In genomic region chr2:181165199-181165868, GRCh38 we compare ENCODE assay signal across 8 cellular contexts.
DNase-seq lines count a peak whose midpoint lies in the region; ATAC-seq lines count a peak whose summit lies in the region.

No MANE protein-coding gene starts in this region.

- no peaks in the 10 kb centered on the region for H3K36me3 ChIP-seq in mucosa of rectum (ENCODE audit: control insufficient read depth in 2 of 2, insufficient read depth in 2 of 2, low read length in 2 of 2)

- peak overlapping the region; percentile 52 to 62 for H3K27ac ChIP-seq in mucosa of rectum (ENCODE audit: low read depth in 2 of 2, low read length in 2 of 2)

- H3K4me3 ChIP-seq in mucosa of rectum (ENCODE audit: low read length in 2 of 2): peak overlapping the region in 1 of 2 donors; percentile 1

- no peak overlapping the region for H3K9ac ChIP-seq in mucosa of rectum (ENCODE audit: low read depth in 1 of 2, low read length in 2 of 2)

- ATAC-seq in GM18520 (IDR thresholded peaks at IDR 0.05; ENCODE audit: unreplicated experiment) (peak; percentile 21), GM21529 (IDR thresholded peaks at IDR 0.05; ENCODE audit: unreplicated experiment) (peak; percentile 76), HG03571 (IDR thresholded peaks at IDR 0.05; ENCODE audit: unreplicated experiment) (peak; percentile 57)

- H3K4me1 ChIP-seq in mucosa of rectum (ENCODE audit: control insufficient read depth in 2 of 2, insufficient read depth in 2 of 2, low read length in 2 of 2): no peaks in the 10 kb centered on the region

- no peak for DNase-seq in stimulated activated CD8-positive, alpha-beta memory T cell treated with anti-CD3 and anti-CD28 coated beads, Interleukin-4, amount 100 ng/mL, for 48 hours
- DNase-seq in NCI-H345 (lab: John Stamatoyannopoulos, UW) (no peak), inferior parietal cortex (ENCODE audit: extremely low spot score) (no peak), Ammon's horn (ENCODE audit: low spot score) (no peak)

- H3K9me3 ChIP-seq in mucosa of rectum (ENCODE audit: control insufficient read depth in 2 of 2, low read length in 2 of 2): no peaks in the 10 kb centered on the region

- no peaks in the 10 kb centered on the region for H3K27me3 ChIP-seq in mucosa of rectum (ENCODE audit: control insufficient read depth in 2 of 2, insufficient read depth in 2 of 2, low read length in 2 of 2)

Comparison
In these comparisons a context has a peak if more than half of its experiments do, and no peak if none do; other contexts are left out.
1. ATAC-seq: peak in every context shown above with its lines; median percentile 76 in GM21529; 57 in HG03571; 21 in GM18520.